In the genomic region with DNA sequence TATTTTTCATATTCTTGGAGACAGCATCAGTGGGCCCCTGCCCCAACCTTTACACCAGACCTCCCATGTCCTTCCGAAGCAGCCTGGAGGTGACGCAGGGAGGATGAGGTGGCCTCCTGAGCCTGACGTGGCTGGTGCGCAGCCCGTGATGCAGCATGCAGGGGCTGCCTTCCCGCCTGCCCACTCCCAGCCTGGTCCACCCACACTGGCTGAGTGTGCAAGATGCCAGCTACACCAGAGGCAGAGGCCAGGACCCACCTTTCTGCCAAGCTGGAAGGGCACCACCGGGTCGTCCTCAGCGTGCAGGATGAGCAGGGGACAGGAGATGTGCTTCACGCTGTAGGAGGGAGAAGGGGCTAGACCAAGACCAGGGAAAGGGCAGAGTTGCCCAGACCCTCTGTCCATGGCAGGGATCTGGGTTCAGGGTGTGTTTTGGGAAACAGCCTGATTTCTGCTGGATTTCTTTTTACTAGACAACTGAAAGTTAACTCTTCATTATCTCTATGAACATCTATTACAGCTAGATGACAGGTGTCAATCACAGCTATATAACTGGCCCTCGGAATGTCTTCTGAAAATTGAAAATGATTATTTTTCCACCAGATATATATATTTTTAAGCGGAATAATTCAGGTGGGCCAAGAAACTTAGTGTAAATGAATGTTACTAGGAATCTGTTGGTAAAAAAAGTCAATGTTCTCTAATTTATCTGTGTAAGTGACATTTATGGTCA, we compare ENCODE assay signal across 18 cellular contexts. TPM values are rescaled to one million over a fixed set of nuclear protein-coding genes. Genes with fewer than 3 reads are reported as not detected.
A peak's percentile ranks its signal among the peaks of the same experiment; 100 is the strongest.
DNase-seq lines count a peak whose midpoint lies in the region; ATAC-seq and TF ChIP-seq lines count a peak whose summit lies in the region.
"Had no signal": no experiment of that assay in that cellular context is flagged by ENCODE, and none has a peak within 500 bp of the region (broad histone marks: within the 10 kb centered on the region; RNA-seq: fewer than 3 reads in every experiment).

No MANE protein-coding gene starts in this region.

- H3K27ac ChIP-seq in cingulate gyrus (ENCODE audit: low read depth, low read length), result peak overlapping the region; percentile 60
- H3K27ac ChIP-seq in ascending aorta, result no peak overlapping the region
- H3K27ac ChIP-seq: BLaER1 had no signal

- no peaks in the 10 kb centered on the region for H3K9me3 Mint-ChIP-seq in stimulated activated effector memory CD8-positive, alpha-beta T cell treated with anti-CD3 and anti-CD28 coated beads, Interleukin-12 subunit alpha, Interleukin-12 subunit beta, amount 100 ng/mL, for 72 hours
- H3K9me3 Mint-ChIP-seq in activated naive CD8-positive, alpha-beta T cell treated with anti-CD3 and anti-CD28 coated beads, Interleukin-2, amount 50 U/mL, for 24 hours, result no peaks in the 10 kb centered on the region
- H3K9me3 Mint-ChIP-seq: CD4-positive, alpha-beta memory T cell had no signal

- in situ Hi-C loops in GM13977 (cut with MboI; ENCODE audit: low pct_unique_long_range_greater_than_20kb, low sequenced_read_pairs, unreplicated experiment), result no loop called here

- no peaks in the 10 kb centered on the region for H3K4me1 ChIP-seq in ascending aorta

- H3K4me1 Mint-ChIP-seq in stimulated activated effector memory CD8-positive, alpha-beta T cell treated with anti-CD3 and anti-CD28 coated beads, Interleukin-12 subunit alpha, Interleukin-12 subunit beta, amount 100 ng/mL, for 72 hours, result peaks cover under 1% of the 10 kb centered on the region
- no peaks in the 10 kb centered on the region for H3K4me1 Mint-ChIP-seq in activated naive CD8-positive, alpha-beta T cell treated with anti-CD3 and anti-CD28 coated beads, Interleukin-2, amount 50 U/mL, for 24 hours
- H3K4me1 Mint-ChIP-seq: CD4-positive, alpha-beta memory T cell had no signal

- peak overlapping the region; percentile 27 for H3K27ac Mint-ChIP-seq in stimulated activated effector memory CD8-positive, alpha-beta T cell treated with anti-CD3 and anti-CD28 coated beads, Interleukin-12 subunit alpha, Interleukin-12 subunit beta, amount 100 ng/mL, for 72 hours
- H3K27ac Mint-ChIP-seq in activated naive CD8-positive, alpha-beta T cell treated with anti-CD3 and anti-CD28 coated beads, Interleukin-2, amount 50 U/mL, for 24 hours, result no peak overlapping the region

- intact Hi-C loops in Right ventricle myocardium inferior (cut with DNase I) (no loop called here), cardiac septum (cut with DNase I) (no loop called here), ascending aorta (cut with DNase I) (no loop called here)

- TF ChIP-seq CTCF in GM13977 (IDR thresholded peaks at IDR 0.05; ENCODE audit: extremely low read depth, insufficient read depth, missing control alignments) (no peak), ascending aorta (IDR thresholded peaks at IDR 0.05) (no peak)

- DNase-seq in Right ventricle myocardium inferior (ENCODE audit: missing footprints), result peak; percentile 5
- DNase-seq in cardiac septum (ENCODE audit: low spot score), result no peak
- DNase-seq in GM13977 (ENCODE audit: low spot score), result peak; percentile 13
- DNase-seq in stimulated activated effector memory CD8-positive, alpha-beta T cell treated with anti-CD3 and anti-CD28 coated beads, Interleukin-12 subunit alpha, Interleukin-12 subunit beta, amount 100 ng/mL, for 72 hours (ENCODE audit: low spot score in 2 of 2), result no peak
- DNase-seq in activated naive CD8-positive, alpha-beta T cell treated with anti-CD3 and anti-CD28 coated beads, Interleukin-2, amount 50 U/mL, for 24 hours, result no peak
- DNase-seq in ascending aorta (ENCODE audit: low spot score in 2 of 2), result no peak
- DNase-seq: Calu3; CD4-positive, alpha-beta memory T cell; DMS53; EL; GOT3; NCI-H1417; NCI-H187; NCI-H2227 treated with DMSO at 0.1 percent for 48 hours; NCI-H510A treated with DMSO at 0.1 percent for 48 hours; NCI-H82 had no signal

- H3K4me3 ChIP-seq in ascending aorta, result no peak overlapping the region
- H3K4me3 ChIP-seq: BLaER1 had no signal

- H3K27me3 ChIP-seq in ascending aorta, result no peaks in the 10 kb centered on the region
- H3K27me3 ChIP-seq: BLaER1 had no signal

- H3K27me3 Mint-ChIP-seq in activated naive CD8-positive, alpha-beta T cell treated with anti-CD3 and anti-CD28 coated beads, Interleukin-2, amount 50 U/mL, for 24 hours, result no peaks in the 10 kb centered on the region
- H3K27me3 Mint-ChIP-seq: CD4-positive, alpha-beta memory T cell had no signal

- peaks cover 5 to 28% of the 10 kb centered on the region in 2 donors for H3K36me3 ChIP-seq in ascending aorta

- peaks cover 15% of the 10 kb centered on the region for H3K36me3 Mint-ChIP-seq in stimulated activated effector memory CD8-positive, alpha-beta T cell treated with anti-CD3 and anti-CD28 coated beads, Interleukin-12 subunit alpha, Interleukin-12 subunit beta, amount 100 ng/mL, for 72 hours
- H3K36me3 Mint-ChIP-seq in activated naive CD8-positive, alpha-beta T cell treated with anti-CD3 and anti-CD28 coated beads, Interleukin-2, amount 50 U/mL, for 24 hours (ENCODE audit: low read depth), result peaks cover 1% of the 10 kb centered on the region

- ATAC-seq in Right ventricle myocardium inferior, result no peak
- no peak for ATAC-seq in stimulated activated effector memory CD8-positive, alpha-beta T cell treated with anti-CD3 and anti-CD28 coated beads, Interleukin-12 subunit alpha, Interleukin-12 subunit beta, amount 100 ng/mL, for 72 hours
- ATAC-seq in activated naive CD8-positive, alpha-beta T cell treated with anti-CD3 and anti-CD28 coated beads, Interleukin-2, amount 50 U/mL, for 24 hours, result no peak

- no peak overlapping the region for H3K4me3 Mint-ChIP-seq in stimulated activated effector memory CD8-positive, alpha-beta T cell treated with anti-CD3 and anti-CD28 coated beads, Interleukin-12 subunit alpha, Interleukin-12 subunit beta, amount 100 ng/mL, for 72 hours
- no peak overlapping the region for H3K4me3 Mint-ChIP-seq in activated naive CD8-positive, alpha-beta T cell treated with anti-CD3 and anti-CD28 coated beads, Interleukin-2, amount 50 U/mL, for 24 hours

- no peaks in the 10 kb centered on the region for H3K9me3 ChIP-seq in ascending aorta
- H3K9me3 ChIP-seq: BLaER1 had no signal

RNA-seq across cellular contexts. Expression of a gene that starts 55.6 kb away (rescaled TPM):
- total RNA-seq in Right ventricle myocardium inferior (174 TPM), cardiac septum (386 TPM), ascending aorta (125 TPM)

Comparison
In these comparisons a context has a peak if more than half of its experiments do, and no peak if none do; other contexts are left out.
1. DNase-seq: peak in Right ventricle myocardium inferior (single experiment) and GM13977 (single experiment); none in cardiac septum (single experiment), stimulated activated effector memory CD8-positive, alpha-beta T cell treated with anti-CD3 and anti-CD28 coated beads, Interleukin-12 subunit alpha, Interleukin-12 subunit beta, amount 100 ng/mL, for 72 hours (0 of 2), activated naive CD8-positive, alpha-beta T cell treated with anti-CD3 and anti-CD28 coated beads, Interleukin-2, amount 50 U/mL, for 24 hours (single experiment) and ascending aorta (0 of 2).